Comparison of ENCODE assay signal across 6 cellular contexts in genomic region chr1:115502183-115502582, GRCh38.
DNase-seq lines count a peak whose midpoint lies in the region; ATAC-seq and TF ChIP-seq lines count a peak whose summit lies in the region.
"Not testable (repeated sequence)": the region's sequence is repeated elsewhere in the genome, so short reads cannot be mapped to it uniquely, and the experiment has no call there.

No MANE protein-coding gene starts in this region.

- H3K4me3 ChIP-seq in BLaER1; BLaER1 treated with 17β-estradiol and CSF1 and Interleukin-3, amounts not matched to agents 10 nM and 100 nM: not testable (repeated sequence)
- peak overlapping the region; percentile 49 for H3K4me3 ChIP-seq in Loucy (ENCODE audit: low read length, poor library complexity, severe bottlenecking)

- DNase-seq in stimulated activated naive CD8-positive, alpha-beta T cell treated with anti-CD3 and anti-CD28 coated beads, Interleukin-15, Interleukin-2, amounts not matched to agents 100 U/mL and 50 U/mL, for 24 hours = not testable (repeated sequence)

- not testable (repeated sequence) for H3K9me2 ChIP-seq in Loucy (replicated peaks; ENCODE audit: low read depth, low read length)

- not testable (repeated sequence) for H3K36me3 ChIP-seq in BLaER1; BLaER1 treated with 17β-estradiol and CSF1 and Interleukin-3, amounts not matched to agents 10 nM and 100 nM; KOPT-K1 (ENCODE audit: insufficient read depth, low read length); Loucy (ENCODE audit: insufficient read depth, low read length)

- peaks cover 11% of the 10 kb centered on the region for H3K27me3 Mint-ChIP-seq in activated T-helper 17 cell treated with anti-CD3 and anti-CD28 coated beads, Interleukin-2, amount 50 U/mL, for 72 hours

- H2AFZ ChIP-seq in Loucy (ENCODE audit: low read length) = not testable (repeated sequence)

- H3K27ac Mint-ChIP-seq in activated T-helper 17 cell treated with anti-CD3 and anti-CD28 coated beads, Interleukin-2, amount 50 U/mL, for 72 hours = not testable (repeated sequence)

- not testable (repeated sequence) for H3K79me2 ChIP-seq in Loucy (ENCODE audit: insufficient read depth, low read length)

- peaks cover 14% of the 10 kb centered on the region; the same call in 1 of the 2 replicates for H3F3A ChIP-seq in Loucy (ENCODE audit: low read depth)

- H3K4me3 Mint-ChIP-seq in activated T-helper 17 cell treated with anti-CD3 and anti-CD28 coated beads, Interleukin-2, amount 50 U/mL, for 72 hours = not testable (repeated sequence)

- peak overlapping the region; percentile 83 for H3K4me2 ChIP-seq in BLaER1
- peak overlapping the region; percentile 29 to 77 (median 62) for H3K4me2 ChIP-seq in BLaER1 treated with 17β-estradiol and CSF1 and Interleukin-3, amounts not matched to agents 10 nM and 100 nM
- H3K4me2 ChIP-seq in Loucy (ENCODE audit: low read depth, low read length, poor library complexity, severe bottlenecking) = peak overlapping the region; percentile 56

- H3K9me3 Mint-ChIP-seq in activated T-helper 17 cell treated with anti-CD3 and anti-CD28 coated beads, Interleukin-2, amount 50 U/mL, for 72 hours = not testable (repeated sequence)

- H3K36me3 Mint-ChIP-seq in activated T-helper 17 cell treated with anti-CD3 and anti-CD28 coated beads, Interleukin-2, amount 50 U/mL, for 72 hours (ENCODE audit: low read depth) = not testable (repeated sequence)

- peaks cover 30% of the 10 kb centered on the region for H3K4me1 ChIP-seq in BLaER1
- H3K4me1 ChIP-seq in BLaER1 treated with 17β-estradiol and CSF1 and Interleukin-3, amounts not matched to agents 10 nM and 100 nM = peaks cover 17 to 37% (median 28%) of the 10 kb centered on the region in 10 experiments
- peaks cover 77% of the 10 kb centered on the region for H3K4me1 ChIP-seq in Loucy (ENCODE audit: insufficient read depth, low read length, poor library complexity, severe bottlenecking)

- H3K27ac ChIP-seq in BLaER1 (peak overlapping the region; percentile 32; the same call in 1 of the 2 replicates), KOPT-K1 (ENCODE audit: low read depth, low read length, poor library complexity, severe bottlenecking) (peak overlapping the region; percentile 69)
- H3K27ac ChIP-seq in BLaER1 treated with 17β-estradiol and CSF1 and Interleukin-3, amounts not matched to agents 10 nM and 100 nM = not testable (repeated sequence)

- H3K27me3 ChIP-seq in BLaER1; BLaER1 treated with 17β-estradiol and CSF1 and Interleukin-3, amounts not matched to agents 10 nM and 100 nM; Loucy (ENCODE audit: insufficient read depth, low read length, poor library complexity, severe bottlenecking): not testable (repeated sequence)

- H4K20me1 ChIP-seq in BLaER1; BLaER1 treated with 17β-estradiol and CSF1 and Interleukin-3, amounts not matched to agents 10 nM and 100 nM; Loucy (ENCODE audit: insufficient read depth, low read length, poor library complexity, severe bottlenecking): not testable (repeated sequence)

- TF ChIP-seq CTCF in Loucy (conservative IDR thresholded peaks at IDR 0.05; ENCODE audit: low read length) = not testable (repeated sequence)

- H3K9me3 ChIP-seq in BLaER1 (peaks cover 15% of the 10 kb centered on the region), KOPT-K1 (ENCODE audit: insufficient read depth, low read length, poor library complexity, severe bottlenecking) (peaks cover 15% of the 10 kb centered on the region)
- H3K9me3 ChIP-seq in BLaER1 treated with 17β-estradiol and CSF1 and Interleukin-3, amounts not matched to agents 10 nM and 100 nM (replicated peaks in 1 of 11) = peaks cover 4 to 20% (median 15%) of the 10 kb centered on the region in 11 experiments; a peak in 20 of 22 replicates
- not testable (repeated sequence) for H3K9me3 ChIP-seq in Loucy (ENCODE audit: insufficient read depth, low read depth, low read length)

- not testable (repeated sequence) for H3K9ac ChIP-seq in BLaER1; BLaER1 treated with 17β-estradiol and CSF1 and Interleukin-3, amounts not matched to agents 10 nM and 100 nM
- H3K9ac ChIP-seq in Loucy (ENCODE audit: low read depth, low read length, poor library complexity, severe bottlenecking) = peak overlapping the region; percentile 54

- H3K4me1 Mint-ChIP-seq in activated T-helper 17 cell treated with anti-CD3 and anti-CD28 coated beads, Interleukin-2, amount 50 U/mL, for 72 hours = not testable (repeated sequence)

- ATAC-seq in activated T-helper 17 cell treated with anti-CD3 and anti-CD28 coated beads, Interleukin-2, amount 50 U/mL, for 72 hours (replicated peaks) = peak; percentile 16
- peak; percentile 66 for ATAC-seq in stimulated activated naive CD8-positive, alpha-beta T cell treated with anti-CD3 and anti-CD28 coated beads, Interleukin-15, Interleukin-2, amounts not matched to agents 100 U/mL and 50 U/mL, for 24 hours
